1 cellular context compared by ENCODE assay signal in the genomic region with DNA sequence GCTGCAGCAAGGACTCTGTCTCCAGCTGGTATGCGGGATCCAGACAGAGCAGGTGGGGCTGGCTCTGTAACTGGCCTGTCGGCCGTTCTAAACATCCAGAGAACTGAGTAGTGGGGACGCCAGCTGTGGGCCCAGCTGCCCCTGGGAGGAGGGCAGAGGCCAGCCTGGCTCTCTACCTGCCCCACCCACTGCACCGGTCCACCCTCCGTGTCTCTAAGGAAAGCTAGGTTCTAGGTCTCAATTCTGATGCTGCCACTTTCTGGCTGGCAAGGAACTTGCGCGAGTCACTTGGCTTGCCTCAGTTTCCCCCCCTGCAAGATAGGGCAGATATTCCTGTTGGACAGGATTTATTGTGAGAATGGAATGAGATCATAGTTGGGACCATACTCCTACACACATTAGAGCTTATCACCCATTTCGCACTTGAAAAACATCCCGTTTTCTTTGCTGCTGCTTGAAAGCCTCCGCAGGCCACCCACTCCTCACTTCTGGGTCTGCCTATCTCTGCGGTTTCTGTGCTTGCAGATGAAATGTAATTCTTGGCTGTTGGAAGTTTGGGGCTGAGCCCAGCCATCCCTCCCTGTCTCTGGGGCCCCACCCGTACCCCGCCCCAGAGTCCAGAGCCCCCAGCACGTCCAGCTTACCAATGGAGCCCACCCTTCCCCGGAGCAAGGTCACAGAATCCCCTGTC.
A peak's percentile ranks its signal among the peaks of the same experiment; 100 is the strongest.
TF ChIP-seq lines count a peak whose summit lies in the region.

No MANE protein-coding gene starts in this region.

TF ChIP-seq in K562, 482 proteins besides CTCF, POLR2A, EP300 and RAD21 (continued from another document):
- TF ChIP-seq, protein P1, sequence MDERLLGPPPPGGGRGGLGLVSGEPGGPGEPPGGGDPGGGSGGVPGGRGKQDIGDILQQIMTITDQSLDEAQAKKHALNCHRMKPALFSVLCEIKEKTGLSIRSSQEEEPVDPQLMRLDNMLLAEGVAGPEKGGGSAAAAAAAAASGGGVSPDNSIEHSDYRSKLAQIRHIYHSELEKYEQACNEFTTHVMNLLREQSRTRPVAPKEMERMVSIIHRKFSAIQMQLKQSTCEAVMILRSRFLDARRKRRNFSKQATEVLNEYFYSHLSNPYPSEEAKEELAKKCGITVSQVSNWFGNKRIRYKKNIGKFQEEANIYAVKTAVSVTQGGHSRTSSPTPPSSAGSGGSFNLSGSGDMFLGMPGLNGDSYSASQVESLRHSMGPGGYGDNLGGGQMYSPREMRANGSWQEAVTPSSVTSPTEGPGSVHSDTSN (CRISPR knock-in tag; IDR thresholded peaks at IDR 0.05; ENCODE audit: low read depth), result no peak
- TF ChIP-seq, protein P1 (tag; conservative IDR thresholded peaks at IDR 0.05; ENCODE audit: low read depth), result 0 out of 2 replicates have a peak, but pooled peaks have one; percentile 19
- TF ChIP-seq SREBF1 (IDR thresholded peaks at IDR 0.05; ENCODE audit: borderline replicate concordance, low read depth, low read length) (no peak), TRIM28 (IDR thresholded peaks at IDR 0.05) (no peak)
